ENCODE assay signal across 1 cellular context in the genomic region with DNA sequence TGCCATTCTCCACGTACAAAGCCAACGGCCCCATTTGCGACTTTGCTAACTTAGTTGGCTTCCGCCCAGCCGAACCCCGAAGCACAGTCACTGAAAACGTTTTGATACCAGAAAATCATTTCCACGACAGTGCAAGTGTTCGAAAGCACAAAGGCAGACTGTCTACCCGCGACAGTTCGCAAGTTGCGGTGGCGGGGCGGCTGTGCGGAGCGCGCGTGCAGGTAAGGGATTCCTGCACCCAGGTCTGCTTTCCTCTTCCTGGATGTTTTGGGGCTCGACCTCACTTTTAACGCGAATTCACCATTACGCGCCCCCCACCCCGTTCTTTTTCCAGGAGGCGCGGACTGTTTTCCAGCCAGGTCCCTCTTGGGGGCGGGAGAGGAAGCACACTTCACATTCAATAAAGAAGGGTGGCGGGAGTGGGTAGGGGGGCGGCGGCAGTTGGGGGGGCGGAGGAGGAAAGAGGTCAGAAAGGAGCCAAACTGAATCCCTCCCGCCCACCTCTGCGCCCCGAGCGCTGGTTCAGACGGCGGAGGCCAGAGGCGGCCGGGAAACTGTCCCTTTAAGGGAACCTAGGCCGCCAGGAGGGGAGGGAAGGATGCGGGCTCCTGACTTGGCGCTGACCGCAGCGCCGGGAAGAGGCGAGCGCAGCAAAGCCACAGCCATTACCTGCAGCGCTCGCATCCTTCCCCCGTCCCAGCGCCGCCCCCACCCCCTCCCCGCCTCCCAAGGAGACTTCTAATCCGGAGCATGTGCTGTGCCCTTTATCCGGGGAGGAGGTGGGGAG.
TF ChIP-seq lines count a peak whose summit lies in the region.

No MANE protein-coding gene starts in this region.

TF ChIP-seq in GM12878, 131 proteins besides CTCF, POLR2A, EP300 and RAD21 (continued from another document):
- TF ChIP-seq, protein P1, sequence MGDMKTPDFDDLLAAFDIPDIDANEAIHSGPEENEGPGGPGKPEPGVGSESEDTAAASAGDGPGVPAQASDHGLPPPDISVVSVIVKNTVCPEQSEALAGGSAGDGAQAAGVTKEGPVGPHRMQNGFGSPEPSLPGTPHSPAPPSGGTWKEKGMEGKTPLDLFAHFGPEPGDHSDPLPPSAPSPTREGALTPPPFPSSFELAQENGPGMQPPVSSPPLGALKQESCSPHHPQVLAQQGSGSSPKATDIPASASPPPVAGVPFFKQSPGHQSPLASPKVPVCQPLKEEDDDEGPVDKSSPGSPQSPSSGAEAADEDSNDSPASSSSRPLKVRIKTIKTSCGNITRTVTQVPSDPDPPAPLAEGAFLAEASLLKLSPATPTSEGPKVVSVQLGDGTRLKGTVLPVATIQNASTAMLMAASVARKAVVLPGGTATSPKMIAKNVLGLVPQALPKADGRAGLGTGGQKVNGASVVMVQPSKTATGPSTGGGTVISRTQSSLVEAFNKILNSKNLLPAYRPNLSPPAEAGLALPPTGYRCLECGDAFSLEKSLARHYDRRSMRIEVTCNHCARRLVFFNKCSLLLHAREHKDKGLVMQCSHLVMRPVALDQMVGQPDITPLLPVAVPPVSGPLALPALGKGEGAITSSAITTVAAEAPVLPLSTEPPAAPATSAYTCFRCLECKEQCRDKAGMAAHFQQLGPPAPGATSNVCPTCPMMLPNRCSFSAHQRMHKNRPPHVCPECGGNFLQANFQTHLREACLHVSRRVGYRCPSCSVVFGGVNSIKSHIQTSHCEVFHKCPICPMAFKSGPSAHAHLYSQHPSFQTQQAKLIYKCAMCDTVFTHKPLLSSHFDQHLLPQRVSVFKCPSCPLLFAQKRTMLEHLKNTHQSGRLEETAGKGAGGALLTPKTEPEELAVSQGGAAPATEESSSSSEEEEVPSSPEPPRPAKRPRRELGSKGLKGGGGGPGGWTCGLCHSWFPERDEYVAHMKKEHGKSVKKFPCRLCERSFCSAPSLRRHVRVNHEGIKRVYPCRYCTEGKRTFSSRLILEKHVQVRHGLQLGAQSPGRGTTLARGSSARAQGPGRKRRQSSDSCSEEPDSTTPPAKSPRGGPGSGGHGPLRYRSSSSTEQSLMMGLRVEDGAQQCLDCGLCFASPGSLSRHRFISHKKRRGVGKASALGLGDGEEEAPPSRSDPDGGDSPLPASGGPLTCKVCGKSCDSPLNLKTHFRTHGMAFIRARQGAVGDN (IDR thresholded peaks at IDR 0.05): no peak
- no peak for TF ChIP-seq RAD51 (IDR thresholded peaks at IDR 0.05)
- no peak for TF ChIP-seq KLF5 (IDR thresholded peaks at IDR 0.05; ENCODE audit: partially characterized antibody)
- TF ChIP-seq, protein P2, sequence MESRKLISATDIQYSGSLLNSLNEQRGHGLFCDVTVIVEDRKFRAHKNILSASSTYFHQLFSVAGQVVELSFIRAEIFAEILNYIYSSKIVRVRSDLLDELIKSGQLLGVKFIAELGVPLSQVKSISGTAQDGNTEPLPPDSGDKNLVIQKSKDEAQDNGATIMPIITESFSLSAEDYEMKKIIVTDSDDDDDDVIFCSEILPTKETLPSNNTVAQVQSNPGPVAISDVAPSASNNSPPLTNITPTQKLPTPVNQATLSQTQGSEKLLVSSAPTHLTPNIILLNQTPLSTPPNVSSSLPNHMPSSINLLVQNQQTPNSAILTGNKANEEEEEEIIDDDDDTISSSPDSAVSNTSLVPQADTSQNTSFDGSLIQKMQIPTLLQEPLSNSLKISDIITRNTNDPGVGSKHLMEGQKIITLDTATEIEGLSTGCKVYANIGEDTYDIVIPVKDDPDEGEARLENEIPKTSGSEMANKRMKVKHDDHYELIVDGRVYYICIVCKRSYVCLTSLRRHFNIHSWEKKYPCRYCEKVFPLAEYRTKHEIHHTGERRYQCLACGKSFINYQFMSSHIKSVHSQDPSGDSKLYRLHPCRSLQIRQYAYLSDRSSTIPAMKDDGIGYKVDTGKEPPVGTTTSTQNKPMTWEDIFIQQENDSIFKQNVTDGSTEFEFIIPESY (IDR thresholded peaks at IDR 0.05): no peak
- no peak for TF ChIP-seq RBBP5 (conservative IDR thresholded peaks at IDR 0.05)
- no peak for TF ChIP-seq KDM1A (IDR thresholded peaks at IDR 0.05; ENCODE audit: borderline replicate concordance)
- TF ChIP-seq, protein P3, sequence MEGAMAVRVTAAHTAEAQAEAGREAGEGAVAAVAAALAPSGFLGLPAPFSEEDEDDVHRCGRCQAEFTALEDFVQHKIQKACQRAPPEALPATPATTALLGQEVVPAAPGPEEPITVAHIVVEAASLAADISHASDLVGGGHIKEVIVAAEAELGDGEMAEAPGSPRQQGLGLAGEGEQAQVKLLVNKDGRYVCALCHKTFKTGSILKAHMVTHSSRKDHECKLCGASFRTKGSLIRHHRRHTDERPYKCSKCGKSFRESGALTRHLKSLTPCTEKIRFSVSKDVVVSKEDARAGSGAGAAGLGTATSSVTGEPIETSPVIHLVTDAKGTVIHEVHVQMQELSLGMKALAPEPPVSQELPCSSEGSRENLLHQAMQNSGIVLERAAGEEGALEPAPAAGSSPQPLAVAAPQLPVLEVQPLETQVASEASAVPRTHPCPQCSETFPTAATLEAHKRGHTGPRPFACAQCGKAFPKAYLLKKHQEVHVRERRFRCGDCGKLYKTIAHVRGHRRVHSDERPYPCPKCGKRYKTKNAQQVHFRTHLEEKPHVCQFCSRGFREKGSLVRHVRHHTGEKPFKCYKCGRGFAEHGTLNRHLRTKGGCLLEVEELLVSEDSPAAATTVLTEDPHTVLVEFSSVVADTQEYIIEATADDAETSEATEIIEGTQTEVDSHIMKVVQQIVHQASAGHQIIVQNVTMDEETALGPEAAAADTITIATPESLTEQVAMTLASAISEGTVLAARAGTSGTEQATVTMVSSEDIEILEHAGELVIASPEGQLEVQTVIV (IDR thresholded peaks at IDR 0.05; ENCODE audit: borderline replicate concordance, partially characterized antibody): no peak
- TF ChIP-seq CREB1 (IDR thresholded peaks at IDR 0.05; ENCODE audit: low read depth): no peak
- no peak for TF ChIP-seq BRCA1 (IDR thresholded peaks at IDR 0.05; ENCODE audit: low read depth, low read length)
- TF ChIP-seq MEF2B (IDR thresholded peaks at IDR 0.05; ENCODE audit: partially characterized antibody, poor library complexity, severe bottlenecking): no peak
- TF ChIP-seq YBX1 (IDR thresholded peaks at IDR 0.05): no peak
- no peak for TF ChIP-seq LARP7 (IDR thresholded peaks at IDR 0.05)
